Comparison of ENCODE assay signal across 2 cellular contexts in genomic region chr14:53842938-53843337, GRCh38.
A peak's percentile ranks its signal among the peaks of the same experiment; 100 is the strongest.
TF ChIP-seq lines count a peak whose summit lies in the region.

No MANE protein-coding gene starts in this region.

TF ChIP-seq in A549, 52 proteins besides CTCF, POLR2A, EP300 and RAD21 (continued from another document):
- 0 out of 3 replicates have a peak, but pooled peaks have one; percentile 82 for TF ChIP-seq BCL3 (IDR thresholded peaks at IDR 0.05)
TF ChIP-seq in A549: peak in this region for 9.

TF ChIP-seq in liver, 16 proteins besides CTCF, POLR2A, EP300 and RAD21 (continued from another document):
- no peak for TF ChIP-seq ZBTB33 (IDR thresholded peaks at IDR 0.05)
